ENCODE assay signal across 19 cellular contexts in the genomic region with DNA sequence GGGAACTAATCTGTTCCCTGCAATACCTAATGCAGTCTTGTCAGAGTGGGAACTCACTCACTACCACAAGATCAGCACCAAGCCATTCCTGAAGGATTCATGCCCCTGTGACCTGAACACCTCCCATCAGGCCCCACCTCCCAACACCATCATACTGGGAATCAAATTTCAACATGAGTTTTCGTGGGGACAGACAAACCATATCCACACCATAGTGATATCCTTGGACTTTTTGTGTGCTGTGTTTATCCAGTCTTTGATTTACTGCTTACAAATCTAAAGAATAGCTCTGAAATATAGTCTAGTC.
A peak's percentile ranks its signal among the peaks of the same experiment; 100 is the strongest.
DNase-seq lines count a peak whose midpoint lies in the region; ATAC-seq and TF ChIP-seq lines count a peak whose summit lies in the region.
"Had no signal": no experiment of that assay in that cellular context is flagged by ENCODE, and none has a peak within 500 bp of the region (broad histone marks: within the 10 kb centered on the region; RNA-seq: fewer than 3 reads in every experiment).

No MANE protein-coding gene starts in this region.

- ATAC-seq in IMR-90 (ENCODE audit: low read depth) (peak; percentile 8; the same call in 1 of the 2 replicates), gastrocnemius medialis (no peak)
- ATAC-seq: effector memory CD8-positive, alpha-beta T cell had no signal

- peak overlapping the region; percentile 7 to 67; a peak in 3 of 4 replicates for H4K8ac ChIP-seq in IMR-90 (ENCODE audit: low read depth in 2 of 2, low read length in 2 of 2)

- no TSS peak for BruUV-seq in IMR-90 (replicated peaks; lab: Mats Ljungman, UMichigan)

- in situ Hi-C loops in ACHN (cut with HindIII; ENCODE audit: low pct_ligation_motif_present, low pct_unique_long_range_greater_than_20kb, low sequenced_read_pairs), result no loop called here
- in situ Hi-C loops in IMR-90 (cut with MboI; ENCODE audit: low sequenced_read_pairs), result no loop called here
- in situ Hi-C loops in gastrocnemius medialis (cut with MboI; ENCODE audit: low sequenced_read_pairs in 4 of 4), result no loop called here

- no peaks in the 10 kb centered on the region for H3K27me3 ChIP-seq in IMR-90 (ENCODE audit: control insufficient read depth, insufficient read depth, low read length)
- no peaks in the 10 kb centered on the region for H3K27me3 ChIP-seq in gastrocnemius medialis
- H3K27me3 ChIP-seq: neutrophil, upper lobe of left lung had no signal

- H3K4me3 ChIP-seq in IMR-90 (ENCODE audit: insufficient read depth, low read depth, low read length) (no peak overlapping the region), gastrocnemius medialis (no peak overlapping the region)
- H3K4me3 ChIP-seq: skin epidermis, upper lobe of left lung had no signal

- TF ChIP-seq CTCF in IMR-90 (conservative IDR thresholded peaks at IDR 0.05; ENCODE audit: low read depth, low read length) (no peak), nephron progenitor cell (IDR thresholded peaks at IDR 0.05) (no peak), gastrocnemius medialis (IDR thresholded peaks at IDR 0.05 in 4 of 5, conservative IDR thresholded peaks at IDR 0.05 in 1 of 5) (no peak)

- H4K20me1 ChIP-seq in IMR-90 (ENCODE audit: insufficient read depth, low read length), result no peaks in the 10 kb centered on the region

- peak overlapping the region; percentile 30; the same call in 1 of the 2 replicates for H3K23ac ChIP-seq in IMR-90 (ENCODE audit: low read depth, low read length)

- dilution Hi-C loops in IMR-90 (cut with HindIII; ENCODE audit: low sequenced_read_pairs, unreplicated experiment), result no loop called here

- peaks cover 63% of the 10 kb centered on the region for H3K4me1 Mint-ChIP-seq in nephron progenitor cell
- H3K4me1 Mint-ChIP-seq: activated CD4-positive, alpha-beta T cell treated with anti-CD3 and anti-CD28 coated beads, Interleukin-2, amount 10 ng/mL, durations not matched to agents 24 days and 14 days; activated naive CD4-positive, alpha-beta T cell treated with anti-CD3 and anti-CD28 coated beads, Interleukin-2, amount 50 U/mL, for 24 hours had no signal

- no peaks in the 10 kb centered on the region for H3K27me3 Mint-ChIP-seq in nephron progenitor cell (ENCODE audit: low read depth, poor library complexity)
- H3K27me3 Mint-ChIP-seq: activated CD4-positive, alpha-beta T cell treated with anti-CD3 and anti-CD28 coated beads, Interleukin-2, amount 10 ng/mL, durations not matched to agents 24 days and 14 days; activated naive CD4-positive, alpha-beta T cell treated with anti-CD3 and anti-CD28 coated beads, Interleukin-2, amount 50 U/mL, for 24 hours; effector memory CD8-positive, alpha-beta T cell had no signal

- peak overlapping the region; percentile 64; the same call in 2 of the 3 replicates for H2BK15ac ChIP-seq in IMR-90 (ENCODE audit: low read depth, low read length)

- peak overlapping the region; percentile 83 for H2AK5ac ChIP-seq in IMR-90 (ENCODE audit: low read depth, low read length)

- H2BK120ac ChIP-seq in IMR-90 (ENCODE audit: low read depth, low read length), result peak overlapping the region; percentile 82

- H3K9me1 ChIP-seq in IMR-90 (ENCODE audit: insufficient read depth, low read length), result peaks cover 10% of the 10 kb centered on the region

- peak overlapping the region; percentile 73 for H2BK20ac ChIP-seq in IMR-90 (ENCODE audit: low read depth, low read length)

- peak overlapping the region; percentile 66 for H4K91ac ChIP-seq in IMR-90 (ENCODE audit: insufficient read depth, low read depth, low read length)

- TF ChIP-seq POLR2A in IMR-90 (IDR thresholded peaks at IDR 0.05; ENCODE audit: low read depth, low read length) (no peak), gastrocnemius medialis (IDR thresholded peaks at IDR 0.05) (no peak)

- H3K4me2 ChIP-seq in IMR-90 (ENCODE audit: low read depth, low read length), result no peak overlapping the region; the same call in 1 of the 2 replicates

- POLR2A ChIA-PET in IMR-90 (lab: Charles Lee; ENCODE audit: unreplicated experiment), result interaction anchor here (0.6 kb wide), 1 partner anchor 1325 kb away, joined by 6 read pairs; no protein-coding TSS in a partner anchor

- no peak overlapping the region for H3K56ac ChIP-seq in IMR-90 (ENCODE audit: extremely low read depth, insufficient read depth, low read length)

- H3K36me3 ChIP-seq in IMR-90 (ENCODE audit: control insufficient read depth, insufficient read depth, low read length) (no peaks in the 10 kb centered on the region), gastrocnemius medialis (no peaks in the 10 kb centered on the region)
- H3K36me3 ChIP-seq: neutrophil, upper lobe of left lung had no signal

- H2AK9ac ChIP-seq in IMR-90 (replicated peaks; ENCODE audit: low read depth, low read length, poor library complexity), result no peak overlapping the region

- peak; percentile 48 for DNase-seq in ACHN
- no peak for DNase-seq in IMR-90
- no peak for DNase-seq in epithelial cell of prostate (ENCODE audit: low read depth, low spot score)
- DNase-seq in nephron progenitor cell, result no peak
- no peak for DNase-seq in gastrocnemius medialis
- DNase-seq in Kasumi-1 (lab: John Stamatoyannopoulos, UW), result no peak
- no peak for DNase-seq in RPMI8226
- DNase-seq in substantia nigra (lab: John Stamatoyannopoulos, UW), result no peak
- DNase-seq: activated CD4-positive, alpha-beta T cell treated with anti-CD3 and anti-CD28 coated beads, Interleukin-2, amount 10 ng/mL, durations not matched to agents 24 days and 14 days; caudate nucleus; effector memory CD8-positive, alpha-beta T cell; KG1; NCI-H1417 treated with DMSO at 0.1 percent for 48 hours; SHP77 treated with DMSO at 0.1 percent for 48 hours; T-helper 9 cell; upper lobe of left lung had no signal

- peaks cover 16% of the 10 kb centered on the region for H3K36me3 Mint-ChIP-seq in nephron progenitor cell (ENCODE audit: low read depth)

- H3K79me1 ChIP-seq in IMR-90 (ENCODE audit: low read depth in 1 of 2, low read length in 2 of 2), result peaks cover 8 to 32% of the 10 kb centered on the region in 2 experiments

- WGBS in IMR-90 (ENCODE audit: extremely low coverage in 2 of 2, insufficient read length in 1 of 2), 2 experiments, result no CpG with 5 or more reads among the region's 1 CpG

- no peak overlapping the region for H2AFZ ChIP-seq in IMR-90 (replicated peaks; ENCODE audit: low read length, poor library complexity)

- no peak overlapping the region for H3K9ac ChIP-seq in IMR-90 (ENCODE audit: low read depth, low read length)

- CTCF ChIA-PET in IMR-90 (lab: Yijun Ruan, JAX), result interaction anchor here (0.5 to 0.6 kb wide), 2 partner anchors 276 to 288 kb away, joined by 3 read pairs; no protein-coding TSS in a partner anchor

- H3K18ac ChIP-seq in IMR-90 (ENCODE audit: low read depth, low read length), result peak overlapping the region; percentile 63; the same call in 1 of the 2 replicates

- H3K4me3 Mint-ChIP-seq in nephron progenitor cell, result no peak overlapping the region
- H3K4me3 Mint-ChIP-seq: activated CD4-positive, alpha-beta T cell treated with anti-CD3 and anti-CD28 coated beads, Interleukin-2, amount 10 ng/mL, durations not matched to agents 24 days and 14 days; activated naive CD4-positive, alpha-beta T cell treated with anti-CD3 and anti-CD28 coated beads, Interleukin-2, amount 50 U/mL, for 24 hours; effector memory CD8-positive, alpha-beta T cell had no signal

- peaks cover 5% of the 10 kb centered on the region for H3K9me3 Mint-ChIP-seq in nephron progenitor cell
- H3K9me3 Mint-ChIP-seq: activated CD4-positive, alpha-beta T cell treated with anti-CD3 and anti-CD28 coated beads, Interleukin-2, amount 10 ng/mL, durations not matched to agents 24 days and 14 days; activated naive CD4-positive, alpha-beta T cell treated with anti-CD3 and anti-CD28 coated beads, Interleukin-2, amount 50 U/mL, for 24 hours; effector memory CD8-positive, alpha-beta T cell had no signal

- peak overlapping the region; percentile 20 for H3K14ac ChIP-seq in IMR-90 (replicated peaks; ENCODE audit: low read depth, low read length)

- H3K4me1 ChIP-seq in IMR-90 (ENCODE audit: control insufficient read depth, insufficient read depth, low read length), result peaks cover 26% of the 10 kb centered on the region
- peaks cover 0 to 15% of the 10 kb centered on the region in 2 donors for H3K4me1 ChIP-seq in gastrocnemius medialis

- peak overlapping the region; percentile 81 for H2BK5ac ChIP-seq in IMR-90 (ENCODE audit: low read depth, low read length, poor library complexity, severe bottlenecking)

- no peak for TF ChIP-seq RAD21 in IMR-90 (IDR thresholded peaks at IDR 0.05; ENCODE audit: low read length)

- H3K27ac ChIP-seq in IMR-90 (ENCODE audit: insufficient read depth, low read length) (peak overlapping the region; percentile 31), epithelial cell of prostate (peak overlapping the region; percentile 63), gastrocnemius medialis (no peak overlapping the region), substantia nigra (ENCODE audit: low read depth, low read length, poor library complexity, severe bottlenecking) (no peak overlapping the region)
- H3K27ac ChIP-seq: neutrophil, skin epidermis, upper lobe of left lung had no signal

- peak overlapping the region; percentile 75 for H3K4ac ChIP-seq in IMR-90 (ENCODE audit: low read depth, low read length)

- no peaks in the 10 kb centered on the region for H3K9me3 ChIP-seq in IMR-90 (ENCODE audit: control insufficient read depth, insufficient read depth, low read length)
- H3K9me3 ChIP-seq in gastrocnemius medialis, result no peaks in the 10 kb centered on the region
- H3K9me3 ChIP-seq: neutrophil, upper lobe of left lung had no signal

- intact Hi-C loops in IMR-90 (cut with micrococcal nuclease), result no loop called here
- intact Hi-C loops in gastrocnemius medialis (cut with DNase I; ENCODE audit: low total_unique reads), result no loop called here

- peak overlapping the region; percentile 93 for H3K27ac Mint-ChIP-seq in nephron progenitor cell
- H3K27ac Mint-ChIP-seq: activated CD4-positive, alpha-beta T cell treated with anti-CD3 and anti-CD28 coated beads, Interleukin-2, amount 10 ng/mL, durations not matched to agents 24 days and 14 days; activated naive CD4-positive, alpha-beta T cell treated with anti-CD3 and anti-CD28 coated beads, Interleukin-2, amount 50 U/mL, for 24 hours; effector memory CD8-positive, alpha-beta T cell had no signal

- peak overlapping the region; percentile 51; the same call in 1 of the 2 replicates for H4K5ac ChIP-seq in IMR-90 (ENCODE audit: low read depth, low read length)

TF ChIP-seq in IMR-90, 13 proteins besides CTCF, POLR2A, EP300 and RAD21 (continues in another document):
- no peak for TF ChIP-seq FOS (IDR thresholded peaks at IDR 0.05; ENCODE audit: low read depth, low read length)
- no peak for TF ChIP-seq MAZ (IDR thresholded peaks at IDR 0.05; ENCODE audit: borderline replicate concordance, low read depth, low read length)
- no peak for TF ChIP-seq BHLHE40 (IDR thresholded peaks at IDR 0.05; ENCODE audit: low read depth, low read length)
- TF ChIP-seq SMC3 (IDR thresholded peaks at IDR 0.05; ENCODE audit: low read depth, low read length), result no peak
- TF ChIP-seq MXI1 (IDR thresholded peaks at IDR 0.05; ENCODE audit: borderline replicate concordance, low read depth, low read length), result no peak
- TF ChIP-seq RCOR1 (IDR thresholded peaks at IDR 0.05; ENCODE audit: insufficient replicate concordance, low read length), result no peak

Comparison
In these comparisons a context has a peak if more than half of its experiments do, and no peak if none do; other contexts are left out.
1. H3K27ac ChIP-seq: peak in IMR-90 (single experiment) and epithelial cell of prostate (single experiment); none in gastrocnemius medialis (0 of 4) and substantia nigra (single experiment).